In genomic region chr6:45378324-45378926, GRCh38 we compare ENCODE assay signal across 1 cellular context.
TF ChIP-seq lines count a peak whose summit lies in the region.

No MANE protein-coding gene starts in this region.

TF ChIP-seq in HepG2, 621 proteins besides CTCF, POLR2A, EP300 and RAD21 (continued from another document and continues in another):
- TF ChIP-seq, protein P1, sequence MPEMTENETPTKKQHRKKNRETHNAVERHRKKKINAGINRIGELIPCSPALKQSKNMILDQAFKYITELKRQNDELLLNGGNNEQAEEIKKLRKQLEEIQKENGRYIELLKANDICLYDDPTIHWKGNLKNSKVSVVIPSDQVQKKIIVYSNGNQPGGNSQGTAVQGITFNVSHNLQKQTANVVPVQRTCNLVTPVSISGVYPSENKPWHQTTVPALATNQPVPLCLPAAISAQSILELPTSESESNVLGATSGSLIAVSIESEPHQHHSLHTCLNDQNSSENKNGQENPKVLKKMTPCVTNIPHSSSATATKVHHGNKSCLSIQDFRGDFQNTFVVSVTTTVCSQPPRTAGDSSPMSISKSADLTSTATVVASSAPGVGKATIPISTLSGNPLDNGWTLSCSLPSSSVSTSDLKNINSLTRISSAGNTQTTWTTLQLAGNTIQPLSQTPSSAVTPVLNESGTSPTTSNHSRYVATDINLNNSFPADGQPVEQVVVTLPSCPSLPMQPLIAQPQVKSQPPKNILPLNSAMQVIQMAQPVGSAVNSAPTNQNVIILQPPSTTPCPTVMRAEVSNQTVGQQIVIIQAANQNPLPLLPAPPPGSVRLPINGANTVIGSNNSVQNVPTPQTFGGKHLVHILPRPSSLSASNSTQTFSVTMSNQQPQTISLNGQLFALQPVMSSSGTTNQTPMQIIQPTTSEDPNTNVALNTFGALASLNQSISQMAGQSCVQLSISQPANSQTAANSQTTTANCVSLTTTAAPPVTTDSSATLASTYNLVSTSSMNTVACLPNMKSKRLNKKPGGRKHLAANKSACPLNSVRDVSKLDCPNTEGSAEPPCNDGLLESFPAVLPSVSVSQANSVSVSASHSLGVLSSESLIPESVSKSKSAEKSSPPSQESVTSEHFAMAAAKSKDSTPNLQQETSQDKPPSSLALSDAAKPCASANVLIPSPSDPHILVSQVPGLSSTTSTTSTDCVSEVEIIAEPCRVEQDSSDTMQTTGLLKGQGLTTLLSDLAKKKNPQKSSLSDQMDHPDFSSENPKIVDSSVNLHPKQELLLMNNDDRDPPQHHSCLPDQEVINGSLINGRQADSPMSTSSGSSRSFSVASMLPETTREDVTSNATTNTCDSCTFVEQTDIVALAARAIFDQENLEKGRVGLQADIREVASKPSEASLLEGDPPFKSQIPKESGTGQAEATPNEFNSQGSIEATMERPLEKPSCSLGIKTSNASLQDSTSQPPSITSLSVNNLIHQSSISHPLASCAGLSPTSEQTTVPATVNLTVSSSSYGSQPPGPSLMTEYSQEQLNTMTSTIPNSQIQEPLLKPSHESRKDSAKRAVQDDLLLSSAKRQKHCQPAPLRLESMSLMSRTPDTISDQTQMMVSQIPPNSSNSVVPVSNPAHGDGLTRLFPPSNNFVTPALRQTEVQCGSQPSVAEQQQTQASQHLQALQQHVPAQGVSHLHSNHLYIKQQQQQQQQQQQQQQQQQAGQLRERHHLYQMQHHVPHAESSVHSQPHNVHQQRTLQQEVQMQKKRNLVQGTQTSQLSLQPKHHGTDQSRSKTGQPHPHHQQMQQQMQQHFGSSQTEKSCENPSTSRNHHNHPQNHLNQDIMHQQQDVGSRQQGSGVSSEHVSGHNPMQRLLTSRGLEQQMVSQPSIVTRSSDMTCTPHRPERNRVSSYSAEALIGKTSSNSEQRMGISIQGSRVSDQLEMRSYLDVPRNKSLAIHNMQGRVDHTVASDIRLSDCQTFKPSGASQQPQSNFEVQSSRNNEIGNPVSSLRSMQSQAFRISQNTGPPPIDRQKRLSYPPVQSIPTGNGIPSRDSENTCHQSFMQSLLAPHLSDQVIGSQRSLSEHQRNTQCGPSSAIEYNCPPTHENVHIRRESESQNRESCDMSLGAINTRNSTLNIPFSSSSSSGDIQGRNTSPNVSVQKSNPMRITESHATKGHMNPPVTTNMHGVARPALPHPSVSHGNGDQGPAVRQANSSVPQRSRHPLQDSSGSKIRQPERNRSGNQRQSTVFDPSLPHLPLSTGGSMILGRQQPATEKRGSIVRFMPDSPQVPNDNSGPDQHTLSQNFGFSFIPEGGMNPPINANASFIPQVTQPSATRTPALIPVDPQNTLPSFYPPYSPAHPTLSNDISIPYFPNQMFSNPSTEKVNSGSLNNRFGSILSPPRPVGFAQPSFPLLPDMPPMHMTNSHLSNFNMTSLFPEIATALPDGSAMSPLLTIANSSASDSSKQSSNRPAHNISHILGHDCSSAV (CRISPR knock-in tag; IDR thresholded peaks at IDR 0.05; ENCODE audit: borderline replicate concordance), result no peak
- TF ChIP-seq ZBTB7A (CRISPR knock-in tag; IDR thresholded peaks at IDR 0.05) (no peak), FOXA1 (IDR thresholded peaks at IDR 0.05) (no peak), FOXA1 (CRISPR knock-in tag; IDR thresholded peaks at IDR 0.05) (no peak), ZNF543 (CRISPR knock-in tag; IDR thresholded peaks at IDR 0.05) (no peak), ZNF44 (CRISPR knock-in tag; IDR thresholded peaks at IDR 0.05) (no peak), ZMAT3 (CRISPR knock-in tag; conservative IDR thresholded peaks at IDR 0.05) (no peak; the same call in 1 of the 2 replicates), MEF2D (CRISPR knock-in tag; IDR thresholded peaks at IDR 0.05) (no peak), RXRB (CRISPR knock-in tag; IDR thresholded peaks at IDR 0.05; ENCODE audit: borderline replicate concordance) (no peak), SYNCRIP (IDR thresholded peaks at IDR 0.05; ENCODE audit: insufficient read depth, low read depth, low read length) (no peak), ZBTB40 (IDR thresholded peaks at IDR 0.05) (no peak), ZBTB40 (CRISPR knock-in tag; IDR thresholded peaks at IDR 0.05) (0 out of 2 replicates have a peak, but pooled peaks have one; percentile 3), ZNF782 (CRISPR knock-in tag; IDR thresholded peaks at IDR 0.05; ENCODE audit: borderline replicate concordance) (no peak), ZFP36L1 (CRISPR knock-in tag; IDR thresholded peaks at IDR 0.05) (no peak), MLLT10 (CRISPR knock-in tag; IDR thresholded peaks at IDR 0.05) (no peak), ZNF337 (CRISPR knock-in tag; IDR thresholded peaks at IDR 0.05; ENCODE audit: borderline replicate concordance, low read depth) (no peak), SCMH1 (CRISPR knock-in tag; IDR thresholded peaks at IDR 0.05; ENCODE audit: borderline replicate concordance) (no peak), ZNF30 (CRISPR knock-in tag; IDR thresholded peaks at IDR 0.05) (0 out of 2 replicates have a peak, but pooled peaks have one; percentile 15), CEBPG (CRISPR knock-in tag; IDR thresholded peaks at IDR 0.05) (no peak), YY1 (IDR thresholded peaks at IDR 0.05; ENCODE audit: insufficient read depth, insufficient replicate concordance, low read depth, low read length) (no peak), KLF15 (CRISPR knock-in tag; IDR thresholded peaks at IDR 0.05; ENCODE audit: borderline replicate concordance) (no peak), ZKSCAN5 (CRISPR knock-in tag; IDR thresholded peaks at IDR 0.05) (no peak), ZBTB8A (CRISPR knock-in tag; IDR thresholded peaks at IDR 0.05; ENCODE audit: borderline replicate concordance, low read depth) (no peak), NR0B2 (CRISPR knock-in tag; IDR thresholded peaks at IDR 0.05) (no peak), ZNF124 (CRISPR knock-in tag; IDR thresholded peaks at IDR 0.05) (no peak)
- TF ChIP-seq, protein P2, sequence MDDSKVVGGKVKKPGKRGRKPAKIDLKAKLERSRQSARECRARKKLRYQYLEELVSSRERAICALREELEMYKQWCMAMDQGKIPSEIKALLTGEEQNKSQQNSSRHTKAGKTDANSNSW (CRISPR knock-in tag; IDR thresholded peaks at IDR 0.05; ENCODE audit: borderline replicate concordance), result no peak
- TF ChIP-seq, protein P3, sequence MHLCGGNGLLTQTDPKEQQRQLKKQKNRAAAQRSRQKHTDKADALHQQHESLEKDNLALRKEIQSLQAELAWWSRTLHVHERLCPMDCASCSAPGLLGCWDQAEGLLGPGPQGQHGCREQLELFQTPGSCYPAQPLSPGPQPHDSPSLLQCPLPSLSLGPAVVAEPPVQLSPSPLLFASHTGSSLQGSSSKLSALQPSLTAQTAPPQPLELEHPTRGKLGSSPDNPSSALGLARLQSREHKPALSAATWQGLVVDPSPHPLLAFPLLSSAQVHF (CRISPR knock-in tag; IDR thresholded peaks at IDR 0.05), result no peak
- TF ChIP-seq, protein P4, sequence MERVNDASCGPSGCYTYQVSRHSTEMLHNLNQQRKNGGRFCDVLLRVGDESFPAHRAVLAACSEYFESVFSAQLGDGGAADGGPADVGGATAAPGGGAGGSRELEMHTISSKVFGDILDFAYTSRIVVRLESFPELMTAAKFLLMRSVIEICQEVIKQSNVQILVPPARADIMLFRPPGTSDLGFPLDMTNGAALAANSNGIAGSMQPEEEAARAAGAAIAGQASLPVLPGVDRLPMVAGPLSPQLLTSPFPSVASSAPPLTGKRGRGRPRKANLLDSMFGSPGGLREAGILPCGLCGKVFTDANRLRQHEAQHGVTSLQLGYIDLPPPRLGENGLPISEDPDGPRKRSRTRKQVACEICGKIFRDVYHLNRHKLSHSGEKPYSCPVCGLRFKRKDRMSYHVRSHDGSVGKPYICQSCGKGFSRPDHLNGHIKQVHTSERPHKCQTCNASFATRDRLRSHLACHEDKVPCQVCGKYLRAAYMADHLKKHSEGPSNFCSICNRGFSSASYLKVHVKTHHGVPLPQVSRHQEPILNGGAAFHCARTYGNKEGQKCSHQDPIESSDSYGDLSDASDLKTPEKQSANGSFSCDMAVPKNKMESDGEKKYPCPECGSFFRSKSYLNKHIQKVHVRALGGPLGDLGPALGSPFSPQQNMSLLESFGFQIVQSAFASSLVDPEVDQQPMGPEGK (CRISPR knock-in tag; IDR thresholded peaks at IDR 0.05), result no peak
- TF ChIP-seq, protein P5, sequence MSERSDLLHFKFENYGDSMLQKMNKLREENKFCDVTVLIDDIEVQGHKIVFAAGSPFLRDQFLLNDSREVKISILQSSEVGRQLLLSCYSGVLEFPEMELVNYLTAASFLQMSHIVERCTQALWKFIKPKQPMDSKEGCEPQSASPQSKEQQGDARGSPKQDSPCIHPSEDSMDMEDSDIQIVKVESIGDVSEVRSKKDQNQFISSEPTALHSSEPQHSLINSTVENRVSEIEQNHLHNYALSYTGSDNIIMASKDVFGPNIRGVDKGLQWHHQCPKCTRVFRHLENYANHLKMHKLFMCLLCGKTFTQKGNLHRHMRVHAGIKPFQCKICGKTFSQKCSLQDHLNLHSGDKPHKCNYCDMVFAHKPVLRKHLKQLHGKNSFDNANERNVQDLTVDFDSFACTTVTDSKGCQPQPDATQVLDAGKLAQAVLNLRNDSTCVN (CRISPR knock-in tag; IDR thresholded peaks at IDR 0.05; ENCODE audit: borderline replicate concordance), result no peak
